In the genomic region with DNA sequence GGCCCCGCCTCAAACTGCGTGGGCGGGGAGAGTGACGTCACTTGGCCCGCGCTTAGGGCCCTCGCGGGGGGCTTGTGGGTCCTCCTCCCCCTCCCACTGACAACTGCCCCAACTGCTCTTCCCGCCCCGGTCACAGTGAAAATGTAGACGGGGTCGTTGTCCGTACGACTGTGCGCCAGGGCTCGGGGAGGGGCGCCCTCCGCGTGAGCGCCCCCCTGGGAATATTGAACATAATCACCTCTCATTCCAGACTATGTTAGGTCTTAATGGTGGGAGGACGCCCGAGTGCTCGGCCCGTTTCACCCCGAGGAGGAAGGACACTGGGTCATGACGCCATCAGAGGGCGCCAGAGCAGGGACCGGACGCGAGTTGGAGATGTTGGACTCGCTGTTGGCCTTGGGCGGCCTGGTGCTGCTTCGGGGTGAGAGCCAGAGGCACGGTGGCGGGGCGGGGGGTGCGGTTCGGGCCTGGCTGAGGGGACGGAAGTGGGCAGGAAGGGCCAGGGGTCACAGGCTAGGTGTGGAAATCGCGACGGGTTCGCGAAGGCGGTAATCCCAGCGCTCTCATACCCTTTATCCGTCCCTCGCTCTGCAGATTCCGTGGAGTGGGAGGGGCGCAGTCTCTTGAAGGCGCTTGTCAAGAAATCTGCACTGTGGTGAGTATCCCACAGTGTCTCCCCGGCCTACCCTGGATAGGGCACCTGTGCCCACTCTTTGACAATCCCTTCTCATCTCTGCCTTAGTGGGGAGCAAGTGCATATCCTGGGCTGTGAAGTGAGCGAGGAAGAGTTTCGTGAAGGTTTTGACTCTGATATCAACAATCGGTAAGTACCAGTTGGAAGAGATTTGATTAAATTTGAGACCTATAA, we compare ENCODE assay signal across 8 cellular contexts. TPM values are rescaled to one million over a fixed set of nuclear protein-coding genes. Genes with fewer than 3 reads are reported as not detected.
DNase-seq lines count a peak whose midpoint lies in the region; ATAC-seq and TF ChIP-seq lines count a peak whose summit lies in the region.

A gene with protein sequence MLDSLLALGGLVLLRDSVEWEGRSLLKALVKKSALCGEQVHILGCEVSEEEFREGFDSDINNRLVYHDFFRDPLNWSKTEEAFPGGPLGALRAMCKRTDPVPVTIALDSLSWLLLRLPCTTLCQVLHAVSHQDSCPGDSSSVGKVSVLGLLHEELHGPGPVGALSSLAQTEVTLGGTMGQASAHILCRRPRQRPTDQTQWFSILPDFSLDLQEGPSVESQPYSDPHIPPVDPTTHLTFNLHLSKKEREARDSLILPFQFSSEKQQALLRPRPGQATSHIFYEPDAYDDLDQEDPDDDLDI (plus strand): TSS at position 40 of the 868 bp plus-strand sequence. CDS start 336 bp downstream, at position 376.

- DNase-seq in AG08396 (ENCODE audit: low spot score) (peak; percentile 90), NCI-H2196 treated with DMSO at 0.1 percent for 48 hours (lab: John Stamatoyannopoulos, UW; ENCODE audit: unreplicated experiment) (peak; percentile 58), activated B cell treated with CpG ODN at 0.5 μM for 24 hours (no peak), cerebellar nuclear complex (lab: John Stamatoyannopoulos, UW) (peak; percentile 64 to 87), kidney glomerular epithelial cell (lab: John Stamatoyannopoulos, UW) (peak; percentile 81)
- DNase-seq in stimulated activated CD4-positive, alpha-beta T cell treated with anti-CD3 and anti-CD28 coated beads, Interleukin-1b, Interleukin-23, amount 100 ng/mL, for 4 hours (ENCODE audit: low read depth in 2 of 2): peak; percentile 65 to 80

- no peaks in the 10 kb centered on the region for H3K27me3 Mint-ChIP-seq in activated B cell treated with CpG ODN at 0.5 μM for 24 hours

- POLR2A ChIA-PET in activated B cell treated with CpG ODN at 0.5 μM for 24 hours (lab: Charles Lee): interaction anchor here (0.9 to 5.8 kb wide), 4 partner anchors 14 to 434 kb away, joined by 4 to 134 read pairs (median 6); a partner anchor contains a TSS

- no peak for TF ChIP-seq CTCF in activated B cell treated with CpG ODN at 0.5 μM for 24 hours (IDR thresholded peaks at IDR 0.05)

- H3K36me3 Mint-ChIP-seq in activated B cell treated with CpG ODN at 0.5 μM for 24 hours (ENCODE audit: low read depth): peaks cover 59% of the 10 kb centered on the region

- CTCF ChIA-PET in activated B cell treated with CpG ODN at 0.5 μM for 24 hours (lab: Charles Lee): no interaction called here

- ATAC-seq in GM18870 (IDR thresholded peaks at IDR 0.05; ENCODE audit: unreplicated experiment) (peak; percentile 46), HG03108 (IDR thresholded peaks at IDR 0.05; ENCODE audit: unreplicated experiment) (peak; percentile 41), activated B cell treated with CpG ODN at 0.5 μM for 24 hours (ENCODE audit: low read depth) (peak; percentile 61)

- H3K4me1 Mint-ChIP-seq in activated B cell treated with CpG ODN at 0.5 μM for 24 hours: peaks cover 44% of the 10 kb centered on the region

- intact Hi-C loops in activated B cell treated with CpG ODN at 0.5 μM for 24 hours (cut with micrococcal nuclease): loop anchor here (1.0 to 5.0 kb wide), 9 partner anchors 9 to 582 kb away; a partner anchor contains a TSS

- peak within 1 kb of the TSS; percentile 100 for H3K27ac Mint-ChIP-seq in activated B cell treated with CpG ODN at 0.5 μM for 24 hours

- H3K4me3 Mint-ChIP-seq in activated B cell treated with CpG ODN at 0.5 μM for 24 hours: peak within 1 kb of the TSS; percentile 98

- H3K9me3 Mint-ChIP-seq in activated B cell treated with CpG ODN at 0.5 μM for 24 hours: no peaks in the 10 kb centered on the region

RNA-seq across cellular contexts. Expression of the gene that starts here (rescaled TPM):
- total RNA-seq in activated B cell treated with CpG ODN at 0.5 μM for 24 hours: 49.2 and 53.6 TPM in 2 replicates
